Comparison of ENCODE assay signal across 10 cellular contexts in the genomic region with DNA sequence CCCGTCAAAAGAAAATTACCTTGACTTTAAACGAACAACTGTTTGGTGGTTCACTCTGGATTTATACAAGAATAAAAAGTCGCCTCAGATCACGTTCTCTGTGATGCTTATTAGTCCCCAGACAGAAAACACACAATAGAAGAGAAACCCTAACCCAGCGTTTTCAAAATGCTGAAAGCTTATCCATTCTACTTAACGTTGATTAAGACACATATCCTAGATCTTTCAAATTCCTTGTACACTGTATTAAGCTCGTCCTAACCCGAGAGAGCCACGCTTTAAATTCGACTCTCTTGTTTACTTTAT. TPM values are rescaled to one million over a fixed set of nuclear protein-coding genes. Genes with fewer than 3 reads are reported as not detected.
DNase-seq lines count a peak whose midpoint lies in the region; TF ChIP-seq lines count a peak whose summit lies in the region.
"Had no signal": no experiment of that assay in that cellular context is flagged by ENCODE, and none has a peak within 500 bp of the region (broad histone marks: within the 10 kb centered on the region; RNA-seq: fewer than 3 reads in every experiment).

No MANE protein-coding gene starts in this region.

- POLR2A ChIA-PET in HEK293 (lab: Yijun Ruan, JAX), result interaction anchor here (0.6 to 2.2 kb wide), 3 partner anchors 13 to 269 kb away, joined by 3 to 14 read pairs (median 3); no protein-coding TSS in a partner anchor
- POLR2A ChIA-PET in RWPE1 (lab: Yijun Ruan, JAX; ENCODE audit: low non-redundant PET), result no interaction called here

- H3K27ac ChIP-seq in HEK293 (ENCODE audit: extremely low read depth, low read depth, low read length), result peak overlapping the region; percentile 39; the same call in 1 of the 2 replicates
- peak overlapping the region; percentile 59 for H3K27ac ChIP-seq in mesodermal cell (ENCODE audit: low read depth, low read length, severe bottlenecking)
- H3K27ac ChIP-seq in ovary, result no peak overlapping the region
- H3K27ac ChIP-seq in RWPE1, result no peak overlapping the region
- H3K27ac ChIP-seq: uterus had no signal

- WGBS in mesodermal cell (ENCODE audit: insufficient coverage in 2 of 2), 2 experiments, result 17 to 37% methylated on average over 4 to 7 of the region's 10 CpGs
- 15 to 16% (median 16%) methylated on average over 10 of the region's 10 CpGs for WGBS in ovary, 3 donors

- CTCF ChIA-PET in HEK293 (lab: Yijun Ruan, JAX), result interaction anchor here (0.7 to 2.7 kb wide), 2 partner anchors 155 to 335 kb away, joined by 3 to 9 read pairs; no protein-coding TSS in a partner anchor
- CTCF ChIA-PET in RWPE1 (lab: Yijun Ruan, JAX), result interaction anchor here (0.6 kb wide), 1 partner anchor 62 kb away, joined by 7 read pairs; no protein-coding TSS in a partner anchor

- H3K27me3 ChIP-seq in adipocyte (replicated peaks; ENCODE audit: control insufficient read depth, insufficient read depth, low read length) (peaks cover 17% of the 10 kb centered on the region), ovary (no peaks in the 10 kb centered on the region)

- H3K9me3 ChIP-seq in HEK293 (ENCODE audit: control insufficient read depth, insufficient read depth, low read depth, low read length) (no peaks in the 10 kb centered on the region), adipocyte (ENCODE audit: control insufficient read depth, low read length) (no peaks in the 10 kb centered on the region), mesodermal cell (ENCODE audit: control insufficient read depth, low read length) (no peaks in the 10 kb centered on the region), ovary (no peaks in the 10 kb centered on the region)
- H3K9me3 ChIP-seq: uterus had no signal

- TF ChIP-seq EP300 in ovary (IDR thresholded peaks at IDR 0.05), result no peak

- peak overlapping the region; percentile 83 for H3K9ac ChIP-seq in adipocyte (ENCODE audit: low read length)

- intact Hi-C loops in ovary (cut with DNase I) (no loop called here), head of caudate nucleus (cut with DNase I) (no loop called here)

- DNase-seq in AG09309 (ENCODE audit: low read depth) (no peak), adipocyte (ENCODE audit: low read depth) (no peak), ovary (no peak), head of caudate nucleus (no peak), NCI-H748 (lab: John Stamatoyannopoulos, UW; ENCODE audit: unreplicated experiment) (no peak), RWPE1 (ENCODE audit: low spot score) (no peak)
- DNase-seq: CD8-positive, alpha-beta T cell had no signal

- no peak for TF ChIP-seq CTCF in AG09309 (IDR thresholded peaks at IDR 0.05; ENCODE audit: control insufficient read depth, insufficient read depth, low read depth, low read length, missing control alignments)
- no peak for TF ChIP-seq CTCF in HEK293 (tag by site-specific recombination; IDR thresholded peaks at IDR 0.05)
- TF ChIP-seq CTCF in ovary (IDR thresholded peaks at IDR 0.05), result no peak
- no peak for TF ChIP-seq CTCF in RWPE1 (conservative IDR thresholded peaks at IDR 0.05; ENCODE audit: low read depth)

- peaks cover 0 to 29% of the 10 kb centered on the region in 2 experiments; a peak in 1 of 3 replicates for H3K36me3 ChIP-seq in HEK293 (ENCODE audit: control insufficient read depth in 2 of 2, insufficient read depth in 1 of 2, low read length in 2 of 2)
- no peaks in the 10 kb centered on the region for H3K36me3 ChIP-seq in adipocyte (ENCODE audit: control insufficient read depth, insufficient read depth, low read length, severe bottlenecking)
- H3K36me3 ChIP-seq in mesodermal cell (ENCODE audit: control insufficient read depth, insufficient read depth, low read length), result peaks cover 24% of the 10 kb centered on the region
- no peaks in the 10 kb centered on the region for H3K36me3 ChIP-seq in ovary
- H3K36me3 ChIP-seq: uterus had no signal

- TF ChIP-seq POLR2A in ovary (IDR thresholded peaks at IDR 0.05), result no peak

- H3K4me1 ChIP-seq in HEK293 (ENCODE audit: control insufficient read depth, insufficient read depth, low read length) (peaks cover 12% of the 10 kb centered on the region; the same call in 1 of the 2 replicates), adipocyte (ENCODE audit: control insufficient read depth, insufficient read depth, low read length) (peaks cover 4% of the 10 kb centered on the region), mesodermal cell (ENCODE audit: control insufficient read depth, insufficient read depth, low read length, poor library complexity, severe bottlenecking) (peaks cover 32% of the 10 kb centered on the region), ovary (ENCODE audit: insufficient read depth) (peaks cover 6% of the 10 kb centered on the region)

- peak overlapping the region; percentile 66 for H3K4me3 ChIP-seq in AG09309 (ENCODE audit: control insufficient read depth, low read depth, low read length)
- H3K4me3 ChIP-seq in HEK293 (ENCODE audit: low read depth, low read length), result no peak overlapping the region
- peak overlapping the region; percentile 92 for H3K4me3 ChIP-seq in adipocyte (ENCODE audit: low read length)
- peak overlapping the region; percentile 23 for H3K4me3 ChIP-seq in mesodermal cell (ENCODE audit: extremely low read depth, insufficient read depth, low read length, poor library complexity, severe bottlenecking)
- H3K4me3 ChIP-seq in ovary, result no peak overlapping the region

TF ChIP-seq in HEK293, 187 proteins besides CTCF, POLR2A, EP300 and RAD21:
- TF ChIP-seq TRIM28 (IDR thresholded peaks at IDR 0.05; ENCODE audit: borderline replicate concordance, low read length) (no peak), FEZF1 (tag by site-specific recombination; IDR thresholded peaks at IDR 0.05) (peak; percentile 77), ZNF292 (tag by site-specific recombination; IDR thresholded peaks at IDR 0.05; ENCODE audit: borderline replicate concordance, low read depth) (no peak), KLF7 (tag by site-specific recombination; IDR thresholded peaks at IDR 0.05; ENCODE audit: borderline replicate concordance) (no peak), ZNF521 (tag by site-specific recombination; IDR thresholded peaks at IDR 0.05) (no peak), OVOL3 (tag by site-specific recombination; IDR thresholded peaks at IDR 0.05) (no peak), KLF1 (tag by site-specific recombination; IDR thresholded peaks at IDR 0.05) (no peak), ZNF48 (tag by site-specific recombination; IDR thresholded peaks at IDR 0.05) (no peak), ZNF404 (tag by site-specific recombination; IDR thresholded peaks at IDR 0.05) (no peak), ZNF623 (tag by site-specific recombination; IDR thresholded peaks at IDR 0.05) (no peak), ZNF169 (tag by site-specific recombination; IDR thresholded peaks at IDR 0.05) (no peak), ZFP69B (tag by site-specific recombination; IDR thresholded peaks at IDR 0.05) (no peak), ZNF394 (tag by site-specific recombination; IDR thresholded peaks at IDR 0.05; ENCODE audit: borderline replicate concordance) (0 out of 2 replicates have a peak, but pooled peaks have one; percentile 1), ZSCAN30 (tag by site-specific recombination; IDR thresholded peaks at IDR 0.05) (no peak), ZNF302 (tag by site-specific recombination; IDR thresholded peaks at IDR 0.05; ENCODE audit: low read depth) (no peak)
- TF ChIP-seq, protein P1, sequence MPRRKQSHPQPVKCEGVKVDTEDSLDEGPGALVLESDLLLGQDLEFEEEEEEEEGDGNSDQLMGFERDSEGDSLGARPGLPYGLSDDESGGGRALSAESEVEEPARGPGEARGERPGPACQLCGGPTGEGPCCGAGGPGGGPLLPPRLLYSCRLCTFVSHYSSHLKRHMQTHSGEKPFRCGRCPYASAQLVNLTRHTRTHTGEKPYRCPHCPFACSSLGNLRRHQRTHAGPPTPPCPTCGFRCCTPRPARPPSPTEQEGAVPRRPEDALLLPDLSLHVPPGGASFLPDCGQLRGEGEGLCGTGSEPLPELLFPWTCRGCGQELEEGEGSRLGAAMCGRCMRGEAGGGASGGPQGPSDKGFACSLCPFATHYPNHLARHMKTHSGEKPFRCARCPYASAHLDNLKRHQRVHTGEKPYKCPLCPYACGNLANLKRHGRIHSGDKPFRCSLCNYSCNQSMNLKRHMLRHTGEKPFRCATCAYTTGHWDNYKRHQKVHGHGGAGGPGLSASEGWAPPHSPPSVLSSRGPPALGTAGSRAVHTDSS (tag by site-specific recombination; IDR thresholded peaks at IDR 0.05), result no peak
- TF ChIP-seq, protein P2, sequence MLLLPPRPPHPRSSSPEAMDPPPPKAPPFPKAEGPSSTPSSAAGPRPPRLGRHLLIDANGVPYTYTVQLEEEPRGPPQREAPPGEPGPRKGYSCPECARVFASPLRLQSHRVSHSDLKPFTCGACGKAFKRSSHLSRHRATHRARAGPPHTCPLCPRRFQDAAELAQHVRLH (tag by site-specific recombination; IDR thresholded peaks at IDR 0.05), result no peak

RNA-seq across cellular contexts. Expression of a gene that starts 0.8 kb away (rescaled TPM):
- 64.5 TPM for polyA plus RNA-seq in mesodermal cell (2013, experiment 1 of 2)
- 81.4 TPM for polyA plus RNA-seq in mesodermal cell (2013, experiment 2 of 2)
- under 1 TPM in 2 of 7 donors, not detected in 5; 0.15 to 0.24 TPM for total RNA-seq in ovary
- polyA plus RNA-seq in ovary, result not detected
- total RNA-seq: CD8-positive, alpha-beta T cell had no signal

Comparison
In these comparisons a context has a peak if more than half of its experiments do, and no peak if none do; other contexts are left out.
1. H3K4me3 ChIP-seq: peak in AG09309 (single experiment), adipocyte (single experiment) and mesodermal cell (single experiment); none in HEK293 (single experiment) and ovary (single experiment).
2. H3K27ac ChIP-seq: peak in HEK293 (single experiment) and mesodermal cell (single experiment); none in ovary (0 of 2) and RWPE1 (single experiment).